ENCODE assay signal across 8 cellular contexts in the genomic region with DNA sequence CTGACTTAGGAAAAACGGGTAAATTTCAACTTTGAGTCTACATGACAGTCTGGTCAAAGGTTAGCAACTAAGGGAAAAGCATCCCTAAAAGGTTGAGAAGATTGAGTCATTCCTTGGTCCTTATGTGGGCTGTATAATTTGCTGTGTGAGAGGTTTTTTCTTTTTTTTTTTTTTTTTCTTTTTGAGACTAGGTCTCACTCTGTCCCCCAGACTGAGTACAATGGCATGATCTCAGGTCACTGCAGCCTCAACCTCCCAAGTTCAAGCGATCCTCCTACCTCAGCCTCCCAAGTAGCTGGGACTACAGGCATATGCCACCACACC.
DNase-seq lines count a peak whose midpoint lies in the region; ATAC-seq, FAIRE-seq and TF ChIP-seq lines count a peak whose summit lies in the region.

No MANE protein-coding gene starts in this region.

- TF ChIP-seq CTCF in Peyer's patch (IDR thresholded peaks at IDR 0.05) (no peak), H1 (IDR thresholded peaks at IDR 0.05; ENCODE audit: control extremely low read depth in 1 of 3, insufficient read depth in 1 of 3, low read depth in 1 of 3, low read length in 3 of 3) (no peak)

- 0 out of 2 replicates have a peak overlapping the region, but pooled peaks have one; percentile 7 for H2BK5ac ChIP-seq in H1 (ENCODE audit: low read depth, low read length)

- no peaks in the 10 kb centered on the region for H3K36me3 ChIP-seq in Peyer's patch
- no peaks in the 10 kb centered on the region for H3K36me3 ChIP-seq in H1 (ENCODE audit: control insufficient read depth in 2 of 4, insufficient read depth in 4 of 4, low read length in 3 of 4)
- H3K36me3 ChIP-seq in skeletal muscle satellite cell (ENCODE audit: insufficient read depth, low read length): no peaks in the 10 kb centered on the region

- H4K8ac ChIP-seq in H1 (ENCODE audit: extremely low read depth, insufficient read depth, low read length): no peak overlapping the region

- peak overlapping the region; percentile 41 to 59 for H3K4me2 ChIP-seq in H1 (ENCODE audit: insufficient read depth in 1 of 2, low read depth in 2 of 2, low read length in 2 of 2)
- peak overlapping the region; percentile 84 for H3K4me2 ChIP-seq in skeletal muscle satellite cell (ENCODE audit: low read length)

- no peak overlapping the region for H3K23ac ChIP-seq in H1 (ENCODE audit: insufficient read length)

- TF ChIP-seq POLR2A in Peyer's patch (IDR thresholded peaks at IDR 0.05) (no peak), H1 (IDR thresholded peaks at IDR 0.05; ENCODE audit: control extremely low read depth in 1 of 2, low read depth in 2 of 2, low read length in 2 of 2) (no peak)

- no peak overlapping the region for H3K14ac ChIP-seq in H1 (ENCODE audit: insufficient read length)

- H3K56ac ChIP-seq in H1 (replicated peaks; ENCODE audit: insufficient read length, low read depth, low read length): no peak overlapping the region

- no peak overlapping the region for H2BK12ac ChIP-seq in H1 (ENCODE audit: low read depth, low read length)

- DNase-seq in Peyer's patch (no peak), H1 (ENCODE audit: low read depth in 1 of 2, low spot score in 2 of 2) (no peak), frontal cortex (ENCODE audit: low spot score in 2 of 2) (no peak)
- DNase-seq in stimulated activated CD4-positive, alpha-beta T cell treated with anti-CD3 and anti-CD28 coated beads, Interleukin-4, amount 100 ng/mL, for 1 hour: no peak

- H3K9me3 ChIP-seq in Peyer's patch (no peaks in the 10 kb centered on the region), H1 (ENCODE audit: insufficient read depth in 2 of 2, low read depth in 1 of 2, low read length in 1 of 2) (no peaks in the 10 kb centered on the region), skeletal muscle satellite cell (replicated peaks; ENCODE audit: low read length) (no peaks in the 10 kb centered on the region)

- H2BK120ac ChIP-seq in H1 (replicated peaks; ENCODE audit: low read depth, low read length): no peak overlapping the region

- no peak overlapping the region for H2AFZ ChIP-seq in H1 (ENCODE audit: low read length)

- no peak overlapping the region for H3K4me3 ChIP-seq in Peyer's patch
- no peak overlapping the region for H3K4me3 ChIP-seq in H1 (ENCODE audit: extremely low read depth in 1 of 4, insufficient read depth in 2 of 4, low read depth in 3 of 4, low read length in 4 of 4)
- H3K4me3 ChIP-seq in skeletal muscle satellite cell (ENCODE audit: low read length): no peak overlapping the region

- TF ChIP-seq RAD21 in H1 (IDR thresholded peaks at IDR 0.05 in 1 of 2, conservative IDR thresholded peaks at IDR 0.05 in 1 of 2; ENCODE audit: low read depth in 2 of 2, low read length in 2 of 2): no peak

- POLR2A ChIA-PET in H1 (lab: Charles Lee; ENCODE audit: partially characterized antibody): interaction anchor here (0.5 to 1.5 kb wide), 2 partner anchors 17 to 286 kb away, joined by 4 to 6 read pairs; no protein-coding TSS in a partner anchor

- H3K9ac ChIP-seq in H1 (replicated peaks in 1 of 4; ENCODE audit: extremely low read depth in 1 of 4, low read depth in 3 of 4, low read length in 3 of 4): no peak overlapping the region
- peak overlapping the region; percentile 37 for H3K9ac ChIP-seq in skeletal muscle satellite cell (ENCODE audit: low read depth, low read length)

- peaks cover 0 to 19% of the 10 kb centered on the region in 2 experiments; a peak in 3 of 4 replicates for H3K79me2 ChIP-seq in H1 (ENCODE audit: control insufficient read depth in 1 of 2, insufficient read depth in 2 of 2, low read length in 2 of 2)

- H2AK5ac ChIP-seq in H1 (ENCODE audit: low read depth, low read length): no peak overlapping the region; the same call in 1 of the 2 replicates

- peak overlapping the region; percentile 27 for H4K5ac ChIP-seq in H1 (ENCODE audit: insufficient read length, low read depth, low read length)

- ATAC-seq in GM21529 (IDR thresholded peaks at IDR 0.05; ENCODE audit: unreplicated experiment) (peak; percentile 12), HG03175 (IDR thresholded peaks at IDR 0.05; ENCODE audit: unreplicated experiment) (no peak), GM18511 (IDR thresholded peaks at IDR 0.05; ENCODE audit: unreplicated experiment) (no peak)

- peak overlapping the region; percentile 60; the same call in 1 of the 2 replicates for H3K18ac ChIP-seq in H1 (ENCODE audit: extremely low read depth, low read length)

- H3K23me2 ChIP-seq in H1 (ENCODE audit: low read depth, low read length): no peaks in the 10 kb centered on the region

- no peak overlapping the region for H4K91ac ChIP-seq in H1 (replicated peaks; ENCODE audit: insufficient read length, low read length)

- no peaks in the 10 kb centered on the region for H4K20me1 ChIP-seq in H1 (replicated peaks in 1 of 2; ENCODE audit: control insufficient read depth in 1 of 2, insufficient read depth in 2 of 2, low read length in 2 of 2)

- CTCF ChIA-PET in H1 (lab: Charles Lee; ENCODE audit: partially characterized antibody): interaction anchor here (0.9 to 1.9 kb wide), 5 partner anchors 8 to 111 kb away, joined by 3 to 10 read pairs (median 3); no protein-coding TSS in a partner anchor

- no peaks in the 10 kb centered on the region for H3K79me1 ChIP-seq in H1 (ENCODE audit: low read depth, low read length)

- H3K27ac ChIP-seq in Peyer's patch: peak overlapping the region in 3 of 4 donors; percentile 7 to 57 (median 48)
- H3K27ac ChIP-seq in H1 (ENCODE audit: low read depth, low read length): 0 out of 2 replicates have a peak overlapping the region, but pooled peaks have one; percentile 9

- 68% methylated on average over 2 of the region's 2 CpGs; no CpG with 5 or more reads in 1 of the 2 experiments for WGBS in H1 (ENCODE audit: extremely low coverage in 1 of 2, insufficient coverage in 1 of 2, insufficient read length in 1 of 2, insufficient replicate concordance in 2 of 2, low coverage in 1 of 2, low lambda C conversion rate in 2 of 2, missing lambda C conversion rate in 1 of 2), 2 experiments

- H3K4ac ChIP-seq in H1 (replicated peaks; ENCODE audit: insufficient read length, low read depth, low read length): no peak overlapping the region

- no peak overlapping the region for H2BK15ac ChIP-seq in H1 (ENCODE audit: low read length)

- H3K4me1 ChIP-seq in Peyer's patch (peaks cover 0 to 7% (median 4%) of the 10 kb centered on the region in 4 donors), H1 (replicated peaks in 1 of 4; ENCODE audit: control insufficient read depth in 3 of 4, insufficient read depth in 4 of 4, low read length in 3 of 4) (peaks cover 0 to 20% (median 6%) of the 10 kb centered on the region in 4 experiments; a peak in 3 of 7 replicates), skeletal muscle satellite cell (ENCODE audit: control insufficient read depth, insufficient read depth, low read length) (peaks cover 46% of the 10 kb centered on the region)

- no peak overlapping the region for H2BK20ac ChIP-seq in H1 (ENCODE audit: low read length)

- no peak for TF ChIP-seq EP300 in H1 (IDR thresholded peaks at IDR 0.05; ENCODE audit: borderline replicate concordance in 1 of 2, low read depth in 2 of 2, low read length in 2 of 2)

- no peak for FAIRE-seq in H1 (lab: Jason Lieb, UNC)
- FAIRE-seq in frontal cortex (lab: Jason Lieb, UNC): no peak

- H3K27me3 ChIP-seq in Peyer's patch (no peaks in the 10 kb centered on the region), H1 (replicated peaks in 1 of 4; ENCODE audit: control insufficient read depth in 3 of 4, extremely low read depth in 1 of 4, insufficient read depth in 3 of 4, low read length in 3 of 4) (no peaks in the 10 kb centered on the region), skeletal muscle satellite cell (ENCODE audit: control insufficient read depth, insufficient read depth, low read length) (no peaks in the 10 kb centered on the region)

TF ChIP-seq in H1, 55 proteins besides CTCF, POLR2A, EP300 and RAD21 (continues in another document):
- TF ChIP-seq JUN (IDR thresholded peaks at IDR 0.05; ENCODE audit: low read depth, low read length): no peak
